Comparison of ENCODE assay signal across 1 cellular context in the genomic region with DNA sequence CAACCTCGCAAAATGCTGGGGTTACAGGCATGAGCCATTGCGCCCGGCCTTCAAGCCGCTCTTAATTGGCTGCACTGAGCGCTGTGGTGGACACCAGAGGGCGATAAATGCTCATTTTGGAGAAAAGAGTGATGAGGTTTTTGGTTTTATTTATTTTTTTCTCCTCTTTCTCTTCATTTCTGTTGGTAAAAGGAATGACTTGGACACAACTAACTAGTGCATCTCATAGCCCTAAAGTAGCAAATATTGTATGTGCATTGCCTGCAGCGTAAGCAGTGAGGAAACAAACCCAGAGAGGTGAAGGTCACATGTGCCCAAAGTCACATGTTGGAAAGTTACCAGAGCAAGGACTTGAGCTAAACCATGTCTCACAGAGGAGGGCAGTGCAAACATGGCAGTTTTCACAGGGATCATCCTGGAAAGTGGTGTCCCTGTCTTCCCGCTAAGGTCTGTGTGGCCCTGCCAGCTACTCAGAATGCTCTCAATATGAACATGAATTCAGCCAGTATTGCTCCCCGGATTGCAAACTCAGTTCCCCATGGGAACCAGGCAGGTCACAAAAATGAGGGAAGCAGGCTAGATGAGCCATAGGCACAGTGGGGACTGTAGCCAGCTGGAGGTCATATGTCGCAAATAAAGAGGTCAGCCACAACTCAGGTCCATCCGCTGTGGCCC.
TF ChIP-seq lines count a peak whose summit lies in the region.

No MANE protein-coding gene starts in this region.

TF ChIP-seq in HEK293, 187 proteins besides CTCF, POLR2A, EP300 and RAD21 (continued from another document):
- TF ChIP-seq, protein P1, sequence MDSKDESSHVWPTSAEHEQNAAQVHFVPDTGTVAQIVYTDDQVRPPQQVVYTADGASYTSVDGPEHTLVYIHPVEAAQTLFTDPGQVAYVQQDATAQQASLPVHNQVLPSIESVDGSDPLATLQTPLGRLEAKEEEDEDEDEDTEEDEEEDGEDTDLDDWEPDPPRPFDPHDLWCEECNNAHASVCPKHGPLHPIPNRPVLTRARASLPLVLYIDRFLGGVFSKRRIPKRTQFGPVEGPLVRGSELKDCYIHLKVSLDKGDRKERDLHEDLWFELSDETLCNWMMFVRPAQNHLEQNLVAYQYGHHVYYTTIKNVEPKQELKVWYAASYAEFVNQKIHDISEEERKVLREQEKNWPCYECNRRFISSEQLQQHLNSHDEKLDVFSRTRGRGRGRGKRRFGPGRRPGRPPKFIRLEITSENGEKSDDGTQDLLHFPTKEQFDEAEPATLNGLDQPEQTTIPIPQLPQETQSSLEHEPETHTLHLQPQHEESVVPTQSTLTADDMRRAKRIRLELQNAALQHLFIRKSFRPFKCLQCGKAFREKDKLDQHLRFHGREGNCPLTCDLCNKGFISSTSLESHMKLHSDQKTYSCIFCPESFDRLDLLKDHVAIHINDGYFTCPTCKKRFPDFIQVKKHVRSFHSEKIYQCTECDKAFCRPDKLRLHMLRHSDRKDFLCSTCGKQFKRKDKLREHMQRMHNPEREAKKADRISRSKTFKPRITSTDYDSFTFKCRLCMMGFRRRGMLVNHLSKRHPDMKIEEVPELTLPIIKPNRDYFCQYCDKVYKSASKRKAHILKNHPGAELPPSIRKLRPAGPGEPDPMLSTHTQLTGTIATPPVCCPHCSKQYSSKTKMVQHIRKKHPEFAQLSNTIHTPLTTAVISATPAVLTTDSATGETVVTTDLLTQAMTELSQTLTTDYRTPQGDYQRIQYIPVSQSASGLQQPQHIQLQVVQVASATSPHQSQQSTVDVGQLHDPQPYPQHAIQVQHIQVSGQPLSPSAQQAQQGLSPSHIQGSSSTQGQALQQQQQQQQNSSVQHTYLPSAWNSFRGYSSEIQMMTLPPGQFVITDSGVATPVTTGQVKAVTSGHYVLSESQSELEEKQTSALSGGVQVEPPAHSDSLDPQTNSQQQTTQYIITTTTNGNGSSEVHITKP (tag by site-specific recombination; IDR thresholded peaks at IDR 0.05): peak; percentile 64
- TF ChIP-seq, protein P2, sequence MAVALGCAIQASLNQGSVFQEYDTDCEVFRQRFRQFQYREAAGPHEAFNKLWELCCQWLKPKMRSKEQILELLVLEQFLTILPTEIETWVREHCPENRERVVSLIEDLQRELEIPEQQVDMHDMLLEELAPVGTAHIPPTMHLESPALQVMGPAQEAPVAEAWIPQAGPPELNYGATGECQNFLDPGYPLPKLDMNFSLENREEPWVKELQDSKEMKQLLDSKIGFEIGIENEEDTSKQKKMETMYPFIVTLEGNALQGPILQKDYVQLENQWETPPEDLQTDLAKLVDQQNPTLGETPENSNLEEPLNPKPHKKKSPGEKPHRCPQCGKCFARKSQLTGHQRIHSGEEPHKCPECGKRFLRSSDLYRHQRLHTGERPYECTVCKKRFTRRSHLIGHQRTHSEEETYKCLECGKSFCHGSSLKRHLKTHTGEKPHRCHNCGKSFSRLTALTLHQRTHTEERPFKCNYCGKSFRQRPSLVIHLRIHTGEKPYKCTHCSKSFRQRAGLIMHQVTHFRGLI (tag by site-specific recombination; IDR thresholded peaks at IDR 0.05): no peak
- TF ChIP-seq ZBTB7A (tag by site-specific recombination; IDR thresholded peaks at IDR 0.05; ENCODE audit: low read depth): no peak
TF ChIP-seq in HEK293: peak in this region for 3.
